ENCODE assay signal across 14 cellular contexts in genomic region chr7:26507375-26508068, GRCh38.
DNase-seq lines count a peak whose midpoint lies in the region; ATAC-seq and TF ChIP-seq lines count a peak whose summit lies in the region.
"Had no signal": no experiment of that assay in that cellular context is flagged by ENCODE, and none has a peak within 500 bp of the region (broad histone marks: within the 10 kb centered on the region; RNA-seq: fewer than 3 reads in every experiment).

No MANE protein-coding gene starts in this region.

- H3K27ac ChIP-seq in OCI-LY1 (ENCODE audit: low read depth, low read length, poor library complexity, severe bottlenecking) = no peak overlapping the region
- H3K27ac ChIP-seq: thyroid gland had no signal

- ATAC-seq in GM21717 (IDR thresholded peaks at IDR 0.05; ENCODE audit: unreplicated experiment) = no peak
- no peak for ATAC-seq in GM21423 (IDR thresholded peaks at IDR 0.05; ENCODE audit: unreplicated experiment)
- ATAC-seq in HG02798 (IDR thresholded peaks at IDR 0.05; ENCODE audit: poor library complexity, unreplicated experiment) = no peak

- H3K4me1 ChIP-seq in OCI-LY1 (ENCODE audit: insufficient read depth, low read length, severe bottlenecking) = no peaks in the 10 kb centered on the region
- H3K4me1 ChIP-seq: BE2C, thyroid gland had no signal

- H3K4me2 ChIP-seq in OCI-LY1 (ENCODE audit: low read length) = no peak overlapping the region

- peak; percentile 3; the same call in 1 of the 3 replicates for TF ChIP-seq CTCF in GM12872 (IDR thresholded peaks at IDR 0.05; ENCODE audit: insufficient read depth, low read depth, low read length)
- peak; percentile 43 for TF ChIP-seq CTCF in OCI-LY1 (IDR thresholded peaks at IDR 0.05; ENCODE audit: low read length)
- no peak for TF ChIP-seq CTCF in mesothelial cell of epicardium (IDR thresholded peaks at IDR 0.05; ENCODE audit: unreplicated experiment)

- H3K4me3 Mint-ChIP-seq in mesothelial cell of epicardium = no peak overlapping the region

- DNase-seq in NCI-H1417 (lab: John Stamatoyannopoulos, UW) = peak in 2 of 3 experiments; percentile 57 to 74
- DNase-seq in mesothelial cell of epicardium (ENCODE audit: low spot score in 2 of 2, unreplicated experiment in 2 of 2) = no peak
- DNase-seq: activated CD4-positive, alpha-beta T cell treated with anti-CD3 and anti-CD28 coated beads for 4 hours; activated naive CD4-positive, alpha-beta T cell treated with Interleukin-2 at 50 U/mL for 16 hours; aorta; BE2C; kidney glomerular epithelial cell; mesendoderm; thyroid gland had no signal

- H3K27ac Mint-ChIP-seq in mesothelial cell of epicardium = peak overlapping the region; percentile 71

- H3K4me3 ChIP-seq in OCI-LY1 (ENCODE audit: low read depth, low read length, poor library complexity, severe bottlenecking) = no peak overlapping the region
- H3K4me3 ChIP-seq: thyroid gland had no signal

- H3K4me1 Mint-ChIP-seq in mesothelial cell of epicardium = peaks cover 18% of the 10 kb centered on the region

- no peaks in the 10 kb centered on the region for H4K20me1 ChIP-seq in OCI-LY1 (ENCODE audit: insufficient read depth, low read length)

- no peak overlapping the region for H3K9ac ChIP-seq in OCI-LY1 (ENCODE audit: low read length)

- no peaks in the 10 kb centered on the region for H3K9me2 ChIP-seq in OCI-LY1 (ENCODE audit: low read depth, low read length)

- no peaks in the 10 kb centered on the region for H3K27me3 Mint-ChIP-seq in mesothelial cell of epicardium (ENCODE audit: low read depth)

- no peaks in the 10 kb centered on the region for H3K36me3 ChIP-seq in OCI-LY1 (ENCODE audit: insufficient read depth, low read length)
- H3K36me3 ChIP-seq: BE2C, thyroid gland had no signal

- peaks cover 4% of the 10 kb centered on the region; the same call in 1 of the 2 replicates for H3K9me3 ChIP-seq in OCI-LY1 (ENCODE audit: low read length)
- H3K9me3 ChIP-seq: BE2C, thyroid gland had no signal

- H3F3A ChIP-seq in OCI-LY1 (ENCODE audit: insufficient read depth, low read length) = no peaks in the 10 kb centered on the region

- H2AFZ ChIP-seq in OCI-LY1 (ENCODE audit: low read length) = no peak overlapping the region

- H3K27me3 ChIP-seq in OCI-LY1 (ENCODE audit: insufficient read depth, low read length) = 0 out of 2 replicates have a peak, but pooled peaks cover 17% of the 10 kb centered on the region
- H3K27me3 ChIP-seq: thyroid gland had no signal

- H3K79me2 ChIP-seq in OCI-LY1 (ENCODE audit: insufficient read depth, low read length) = no peaks in the 10 kb centered on the region

- peaks cover 15% of the 10 kb centered on the region for H3K36me3 Mint-ChIP-seq in mesothelial cell of epicardium

- peaks cover 10% of the 10 kb centered on the region for H3K9me3 Mint-ChIP-seq in mesothelial cell of epicardium

Comparison
In these comparisons a context has a peak if more than half of its experiments do, and no peak if none do; other contexts are left out.
1. DNase-seq: peak in NCI-H1417 (2 of 3); none in mesothelial cell of epicardium (0 of 2).